12 cellular contexts compared by ENCODE assay signal in genomic region chr9:124263800-124264426, GRCh38. TPM values are rescaled to one million over a fixed set of nuclear protein-coding genes. Genes with fewer than 3 reads are reported as not detected.
DNase-seq lines count a peak whose midpoint lies in the region; ATAC-seq, FAIRE-seq and TF ChIP-seq lines count a peak whose summit lies in the region.
"Had no signal": no experiment of that assay in that cellular context is flagged by ENCODE, and none has a peak within 500 bp of the region (broad histone marks: within the 10 kb centered on the region; RNA-seq: fewer than 3 reads in every experiment).

No MANE protein-coding gene starts in this region.

- H3K36me3 ChIP-seq in ACC112 (ENCODE audit: insufficient read depth, low read length) (no peaks in the 10 kb centered on the region; the same call in 1 of the 2 replicates), duodenal mucosa (ENCODE audit: control insufficient read depth in 1 of 2, insufficient read depth in 2 of 2, low read length in 2 of 2) (no peaks in the 10 kb centered on the region)
- H3K36me3 ChIP-seq: thyroid gland had no signal

- no peak for FAIRE-seq in HTR-8/SVneo (lab: Jason Lieb, UNC)
- FAIRE-seq: K562 had no signal

- H3K27me3 Mint-ChIP-seq in HFFc6 (ENCODE audit: insufficient read depth) (peaks cover 3% of the 10 kb centered on the region), neural crest cell (ENCODE audit: low read depth) (no peaks in the 10 kb centered on the region), type B pancreatic cell (peaks cover 6% of the 10 kb centered on the region)

- H3K4me1 ChIP-seq in ACC112 (ENCODE audit: control insufficient read depth, insufficient read depth, low read length, unreplicated experiment), result peaks cover 85% of the 10 kb centered on the region
- H3K4me1 ChIP-seq in duodenal mucosa (ENCODE audit: control insufficient read depth in 1 of 2, insufficient read depth in 2 of 2, low read length in 2 of 2), result peaks cover 81 to 85% of the 10 kb centered on the region in 2 donors

- H3K27ac ChIP-seq in ACC112 (ENCODE audit: low read depth, low read length), result peak overlapping the region; percentile 99
- no peak overlapping the region for H3K27ac ChIP-seq in duodenal mucosa (ENCODE audit: low read depth, low read length)
- H3K27ac ChIP-seq: thyroid gland had no signal

- DNase-seq in HFFc6 (no peak), neural crest cell (ENCODE audit: low read depth, low spot score) (no peak), anterior cingulate cortex (lab: John Stamatoyannopoulos, UW) (no peak), type B pancreatic cell (ENCODE audit: extremely low spot score, unreplicated experiment) (no peak), HTR-8/SVneo (ENCODE audit: insufficient read length, low spot score) (no peak)
- DNase-seq: activated CD8-positive, alpha-beta T cell treated with anti-CD3 and anti-CD28 coated beads, Interleukin-2, amount 10 ng/mL, durations not matched to agents 7 days and 5 days; stimulated activated CD4-positive, alpha-beta T cell treated with anti-CD3 and anti-CD28 coated beads, Interleukin-4, amount 100 ng/mL, for 4 hours; thyroid gland had no signal

- peaks cover 29% of the 10 kb centered on the region for H3K36me3 Mint-ChIP-seq in HFFc6 (ENCODE audit: low read depth)
- H3K36me3 Mint-ChIP-seq in neural crest cell (ENCODE audit: low read depth), result no peaks in the 10 kb centered on the region
- no peaks in the 10 kb centered on the region for H3K36me3 Mint-ChIP-seq in type B pancreatic cell

- no peak overlapping the region for H2AFZ ChIP-seq in ACC112 (ENCODE audit: low read length, unreplicated experiment)

- TF ChIP-seq CTCF in HFFc6 (IDR thresholded peaks at IDR 0.05) (no peak), neural crest cell (conservative IDR thresholded peaks at IDR 0.05) (no peak), type B pancreatic cell (conservative IDR thresholded peaks at IDR 0.05) (no peak)

- peak overlapping the region in 1 of 2 donors; percentile 32 for H3K9ac ChIP-seq in duodenal mucosa (ENCODE audit: low read depth in 1 of 2, low read length in 2 of 2)

- H3K4me3 ChIP-seq in ACC112 (ENCODE audit: low read depth, low read length), result peak overlapping the region; percentile 76; the same call in 1 of the 2 replicates
- peak overlapping the region; percentile 48 to 56 for H3K4me3 ChIP-seq in duodenal mucosa (ENCODE audit: low read depth in 1 of 2, low read length in 2 of 2)
- H3K4me3 ChIP-seq: K562, thyroid gland had no signal

- H3K27me3 ChIP-seq in ACC112 (ENCODE audit: insufficient read depth, low read length) (no peaks in the 10 kb centered on the region), duodenal mucosa (ENCODE audit: control insufficient read depth in 1 of 2, insufficient read depth in 2 of 2, low read length in 2 of 2) (no peaks in the 10 kb centered on the region)
- H3K27me3 ChIP-seq: thyroid gland had no signal

- H3K9me3 ChIP-seq in duodenal mucosa (ENCODE audit: control insufficient read depth in 1 of 2, low read length in 2 of 2), result no peaks in the 10 kb centered on the region
- H3K9me3 ChIP-seq: thyroid gland had no signal

- H3K9me3 Mint-ChIP-seq in HFFc6 (no peaks in the 10 kb centered on the region), neural crest cell (no peaks in the 10 kb centered on the region), type B pancreatic cell (no peaks in the 10 kb centered on the region)

- ATAC-seq in GM18498 (IDR thresholded peaks at IDR 0.05; ENCODE audit: unreplicated experiment), result no peak
- ATAC-seq: activated CD8-positive, alpha-beta T cell treated with anti-CD3 and anti-CD28 coated beads, Interleukin-2, amount 10 ng/mL, durations not matched to agents 7 days and 5 days; K562 had no signal

- H3K4me3 Mint-ChIP-seq in HFFc6, result no peak overlapping the region
- no peak overlapping the region for H3K4me3 Mint-ChIP-seq in neural crest cell
- no peak overlapping the region for H3K4me3 Mint-ChIP-seq in type B pancreatic cell
- H3K4me3 Mint-ChIP-seq: activated CD8-positive, alpha-beta T cell treated with anti-CD3 and anti-CD28 coated beads, Interleukin-2, amount 10 ng/mL, durations not matched to agents 7 days and 5 days had no signal

- peaks cover 99% of the 10 kb centered on the region for H3K79me2 ChIP-seq in ACC112 (ENCODE audit: control insufficient read depth, insufficient read depth, low read length, unreplicated experiment)

- H3K4me1 Mint-ChIP-seq in HFFc6 (ENCODE audit: low read depth) (peaks cover 90% of the 10 kb centered on the region), neural crest cell (peaks cover 78% of the 10 kb centered on the region), type B pancreatic cell (ENCODE audit: unreplicated experiment) (peaks cover 27% of the 10 kb centered on the region)

- peak overlapping the region; percentile 60; the same call in 1 of the 2 replicates for H3K27ac Mint-ChIP-seq in HFFc6
- H3K27ac Mint-ChIP-seq in neural crest cell (ENCODE audit: unreplicated experiment), result peak overlapping the region; percentile 24
- no peak overlapping the region for H3K27ac Mint-ChIP-seq in type B pancreatic cell
- H3K27ac Mint-ChIP-seq: activated CD8-positive, alpha-beta T cell treated with anti-CD3 and anti-CD28 coated beads, Interleukin-2, amount 10 ng/mL, durations not matched to agents 7 days and 5 days had no signal

RNA-seq across cellular contexts. Expression of gene NEK6, which starts 6.2 kb away (rescaled TPM):
- total RNA-seq in HFFc6 (2021; fragmentation: NEBNext Ultra II Directional; extraction: Animal tissue kit (Norgen Biotek cat#: 25700)), result 10 to 100 TPM; 66.5 to 81.1 (median 71.4) TPM
- total RNA-seq in neural crest cell, result 31.7 and 31.9 TPM in 2 replicates
- 4.6 and 19.3 TPM in 2 replicates for total RNA-seq in type B pancreatic cell (ENCODE audit: low replicate concordance)
